In genomic region chr19:20068559-20068958, GRCh38 we compare ENCODE assay signal across 2 cellular contexts. TPM values are rescaled to one million over a fixed set of nuclear protein-coding genes. Genes with fewer than 3 reads are reported as not detected.
"Had no signal": no experiment of that assay in that cellular context is flagged by ENCODE, and none has a peak within 500 bp of the region (broad histone marks: within the 10 kb centered on the region; RNA-seq: fewer than 3 reads in every experiment).

No MANE protein-coding gene starts in this region.

RNA-seq across cellular contexts. Expression of gene ZNF90, which starts 9.2 kb away (rescaled TPM):
- total RNA-seq: HT-29, MCF 10A had no signal

RNA-seq across cellular contexts. Expression of gene ZNF682, which starts 29.3 kb away (rescaled TPM):
- total RNA-seq: HT-29, MCF 10A had no signal
